ENCODE assay signal across 9 cellular contexts in genomic region chr20:3798405-3798768, GRCh38. TPM values are rescaled to one million over a fixed set of nuclear protein-coding genes. Genes with fewer than 3 reads are reported as not detected.
A peak's percentile ranks its signal among the peaks of the same experiment; 100 is the strongest.
DNase-seq lines count a peak whose midpoint lies in the region; ATAC-seq and TF ChIP-seq lines count a peak whose summit lies in the region.
"Had no signal": no experiment of that assay in that cellular context is flagged by ENCODE, and none has a peak within 500 bp of the region (broad histone marks: within the 10 kb centered on the region; RNA-seq: fewer than 3 reads in every experiment).

No MANE protein-coding gene starts in this region.

- H3K36me3 ChIP-seq in CD4-positive, CD25-positive, alpha-beta regulatory T cell (ENCODE audit: control insufficient read depth, insufficient read depth, low read length), result peaks cover 41% of the 10 kb centered on the region
- peaks cover 35% of the 10 kb centered on the region for H3K36me3 ChIP-seq in OCI-LY1 (ENCODE audit: insufficient read depth, low read length)

- no peaks in the 10 kb centered on the region for H3K9me2 ChIP-seq in OCI-LY1 (ENCODE audit: low read depth, low read length)

- H3K4me1 Mint-ChIP-seq in CD4-positive, CD25-positive, alpha-beta regulatory T cell, result peaks cover 7 to 66% (median 38%) of the 10 kb centered on the region in 4 donors
- H3K4me1 Mint-ChIP-seq in effector memory CD8-positive, alpha-beta T cell (ENCODE audit: low read depth in 2 of 2), result peaks cover 53 to 57% of the 10 kb centered on the region in 2 donors
- peaks cover 59% of the 10 kb centered on the region for H3K4me1 Mint-ChIP-seq in nephron

- H3K27me3 Mint-ChIP-seq in CD4-positive, CD25-positive, alpha-beta regulatory T cell, result peaks cover 4% of the 10 kb centered on the region
- no peaks in the 10 kb centered on the region for H3K27me3 Mint-ChIP-seq in effector memory CD8-positive, alpha-beta T cell
- H3K27me3 Mint-ChIP-seq in nephron (ENCODE audit: low read depth), result no peaks in the 10 kb centered on the region

- no peak for DNase-seq in CD4-positive, CD25-positive, alpha-beta regulatory T cell
- no peak for DNase-seq in effector memory CD8-positive, alpha-beta T cell
- no peak for DNase-seq in stimulated activated CD4-positive, alpha-beta T cell treated with anti-CD3 and anti-CD28 coated beads, Interleukin-4, amount 100 ng/mL, for 1 hour
- DNase-seq in activated effector memory CD4-positive, alpha-beta T cell treated with Interleukin-2 at 50 U/mL for 16 hours, result no peak
- DNase-seq in epidermal melanocyte (ENCODE audit: insufficient read length, low spot score) (no peak), NCI-H146 (lab: John Stamatoyannopoulos, UW) (no peak)

- 0 out of 2 replicates have a peak, but pooled peaks cover 6% of the 10 kb centered on the region for H3K79me2 ChIP-seq in OCI-LY1 (ENCODE audit: insufficient read depth, low read length)

- H3K9me3 Mint-ChIP-seq in CD4-positive, CD25-positive, alpha-beta regulatory T cell, result no peaks in the 10 kb centered on the region
- H3K9me3 Mint-ChIP-seq in effector memory CD8-positive, alpha-beta T cell, result no peaks in the 10 kb centered on the region
- H3K9me3 Mint-ChIP-seq in nephron, result no peaks in the 10 kb centered on the region

- H3K9ac ChIP-seq in OCI-LY1 (ENCODE audit: low read length), result peak overlapping the region; percentile 96

- H4K20me1 ChIP-seq in OCI-LY1 (ENCODE audit: insufficient read depth, low read length), result no peaks in the 10 kb centered on the region

- ATAC-seq in CD4-positive, CD25-positive, alpha-beta regulatory T cell (ENCODE audit: low read depth in 2 of 2), result no peak
- no peak for ATAC-seq in effector memory CD8-positive, alpha-beta T cell (replicated peaks)

- peaks cover 70% of the 10 kb centered on the region for H3K4me1 ChIP-seq in CD4-positive, CD25-positive, alpha-beta regulatory T cell (ENCODE audit: control insufficient read depth, insufficient read depth, low read length, poor library complexity, severe bottlenecking)
- H3K4me1 ChIP-seq in OCI-LY1 (ENCODE audit: insufficient read depth, low read length, severe bottlenecking), result peaks cover 44% of the 10 kb centered on the region

- H3K4me3 ChIP-seq in CD4-positive, CD25-positive, alpha-beta regulatory T cell (ENCODE audit: low read depth, low read length), result peak overlapping the region; percentile 94
- H3K4me3 ChIP-seq in OCI-LY1 (ENCODE audit: low read depth, low read length, poor library complexity, severe bottlenecking), result peak overlapping the region; percentile 86

- H3K27ac Mint-ChIP-seq in CD4-positive, CD25-positive, alpha-beta regulatory T cell, result peak overlapping the region; percentile 96 to 98 (median 96)
- peak overlapping the region; percentile 94 to 96 for H3K27ac Mint-ChIP-seq in effector memory CD8-positive, alpha-beta T cell
- H3K27ac Mint-ChIP-seq in nephron, result peak overlapping the region; percentile 97 to 99 (median 98)

- peak overlapping the region; percentile 99 to 100 (median 100) for H3K4me3 Mint-ChIP-seq in CD4-positive, CD25-positive, alpha-beta regulatory T cell
- peak overlapping the region; percentile 99 to 100 for H3K4me3 Mint-ChIP-seq in effector memory CD8-positive, alpha-beta T cell
- H3K4me3 Mint-ChIP-seq in nephron, result peak overlapping the region; percentile 87 to 90 (median 88)

- H3K36me3 Mint-ChIP-seq in CD4-positive, CD25-positive, alpha-beta regulatory T cell, result peaks cover 54% of the 10 kb centered on the region
- H3K36me3 Mint-ChIP-seq in effector memory CD8-positive, alpha-beta T cell (ENCODE audit: insufficient read depth), result peaks cover 79% of the 10 kb centered on the region
- peaks cover 14% of the 10 kb centered on the region for H3K36me3 Mint-ChIP-seq in nephron (ENCODE audit: low read depth)

- H3F3A ChIP-seq in OCI-LY1 (ENCODE audit: insufficient read depth, low read length), result no peaks in the 10 kb centered on the region

- H2AFZ ChIP-seq in OCI-LY1 (ENCODE audit: low read length), result no peak overlapping the region

- H3K27me3 ChIP-seq in CD4-positive, CD25-positive, alpha-beta regulatory T cell (ENCODE audit: control insufficient read depth, insufficient read depth, low read length), result no peaks in the 10 kb centered on the region
- no peaks in the 10 kb centered on the region for H3K27me3 ChIP-seq in OCI-LY1 (ENCODE audit: insufficient read depth, low read length)
- H3K27me3 ChIP-seq: neutrophil had no signal

- H3K27ac ChIP-seq in CD4-positive, CD25-positive, alpha-beta regulatory T cell (ENCODE audit: insufficient read depth, low read length, poor library complexity, severe bottlenecking), result peak overlapping the region; percentile 73
- H3K27ac ChIP-seq in OCI-LY1 (ENCODE audit: low read depth, low read length, poor library complexity, severe bottlenecking), result peak overlapping the region; percentile 95
- H3K27ac ChIP-seq: neutrophil had no signal

- H3K4me2 ChIP-seq in OCI-LY1 (ENCODE audit: low read length), result peak overlapping the region; percentile 95

- no peak for TF ChIP-seq CTCF in OCI-LY1 (IDR thresholded peaks at IDR 0.05; ENCODE audit: low read length)
- no peak for TF ChIP-seq CTCF in nephron (IDR thresholded peaks at IDR 0.05; ENCODE audit: unreplicated experiment in 3 of 3)

- no peaks in the 10 kb centered on the region for H3K9me3 ChIP-seq in CD4-positive, CD25-positive, alpha-beta regulatory T cell (ENCODE audit: control insufficient read depth in 2 of 2, low read length in 2 of 2)
- no peaks in the 10 kb centered on the region for H3K9me3 ChIP-seq in OCI-LY1 (ENCODE audit: low read length)
- H3K9me3 ChIP-seq: neutrophil had no signal

RNA-seq across cellular contexts. Expression of gene CDC25B, which starts 2.3 kb away (rescaled TPM):
- total RNA-seq in CD4-positive, CD25-positive, alpha-beta regulatory T cell, result 310 TPM
- polyA plus RNA-seq in CD4-positive, CD25-positive, alpha-beta regulatory T cell, result 10 to 100 TPM; 39.7 to 48.4 (median 47.0) TPM

RNA-seq across cellular contexts. Expression of gene CENPB, which starts 11.8 kb away (rescaled TPM):
- 38.5 TPM for total RNA-seq in CD4-positive, CD25-positive, alpha-beta regulatory T cell
- 1 to 10 TPM; 1.2 to 1.9 (median 1.5) TPM for polyA plus RNA-seq in CD4-positive, CD25-positive, alpha-beta regulatory T cell

RNA-seq across cellular contexts. Expression of gene SPEF1, which starts 17.1 kb away (rescaled TPM):
- not detected for total RNA-seq in CD4-positive, CD25-positive, alpha-beta regulatory T cell
- not detected for polyA plus RNA-seq in CD4-positive, CD25-positive, alpha-beta regulatory T cell

RNA-seq across cellular contexts. Expression of gene AP5S1, which starts 22.0 kb away (rescaled TPM):
- 10.5 TPM for total RNA-seq in CD4-positive, CD25-positive, alpha-beta regulatory T cell
- polyA plus RNA-seq in CD4-positive, CD25-positive, alpha-beta regulatory T cell, result 10 to 100 TPM; 18.7 to 22.2 (median 20.4) TPM

RNA-seq across cellular contexts. Expression of gene ADISSP, which starts 30.8 kb away (rescaled TPM):
- total RNA-seq in CD4-positive, CD25-positive, alpha-beta regulatory T cell, result 14.8 TPM
- 10 to 100 TPM; 19.3 to 25.5 (median 22.1) TPM for polyA plus RNA-seq in CD4-positive, CD25-positive, alpha-beta regulatory T cell
